ENCODE assay signal across 8 cellular contexts in genomic region chrX:11758400-11759171, GRCh38.
A peak's percentile ranks its signal among the peaks of the same experiment; 100 is the strongest.
DNase-seq lines count a peak whose midpoint lies in the region; ATAC-seq and TF ChIP-seq lines count a peak whose summit lies in the region.

No MANE protein-coding gene starts in this region.

- DNase-seq in SIG-M5 treated with dmso at 0.1 percent for 504 hours (lab: John Stamatoyannopoulos, UW; ENCODE audit: unreplicated experiment) = peak; percentile 64
- no peak for DNase-seq in SIG-M5 (lab: John Stamatoyannopoulos, UW)
- DNase-seq in NCI-H2196 treated with DMSO at 0.1 percent for 48 hours (lab: John Stamatoyannopoulos, UW; ENCODE audit: unreplicated experiment) = peak; percentile 40
- peak; percentile 69 to 84 (median 78) for DNase-seq in activated CD4-positive, CD25-positive, alpha-beta regulatory T cell (lab: John Stamatoyannopoulos, UW)
- DNase-seq in cardiac fibroblast (ENCODE audit: low read depth in 2 of 2) = peak; percentile 82 to 88
- peak; percentile 85 for DNase-seq in islet precursor cell
- peak; percentile 72 for DNase-seq in stimulated activated CD4-positive, alpha-beta T cell treated with anti-CD3 and anti-CD28 coated beads, Interleukin-12 subunit alpha, Interleukin-12 subunit beta, amount 100 ng/mL, for 24 hours (ENCODE audit: low read depth in 2 of 2)

- peak overlapping the region; percentile 79 to 80 for H3K4me3 ChIP-seq in cardiac fibroblast (replicated peaks in 1 of 2; ENCODE audit: low read depth in 2 of 2, low read length in 2 of 2)

- TF ChIP-seq CTCF in cardiac fibroblast (IDR thresholded peaks at IDR 0.05; ENCODE audit: low read depth, low read length) = no peak

- peak; percentile 42 for ATAC-seq in HG03025 (IDR thresholded peaks at IDR 0.05; ENCODE audit: low FRiP score, unreplicated experiment)
